Comparison of ENCODE assay signal across 18 cellular contexts in genomic region chr7:20302866-20303265, GRCh38.
"Had no signal": no experiment of that assay in that cellular context is flagged by ENCODE, and none has a peak within 500 bp of the region (broad histone marks: within the 10 kb centered on the region; RNA-seq: fewer than 3 reads in every experiment).

No MANE protein-coding gene starts in this region.

- FAIRE-seq: urothelium cell line had no signal

- H3K36me3 Mint-ChIP-seq: mesothelial cell of epicardium, natural killer cell had no signal

- H3K27me3 ChIP-seq: dorsolateral prefrontal cortex, ovary, right atrium auricular region had no signal

- H3K4me3 Mint-ChIP-seq: mesothelial cell of epicardium, natural killer cell, neural crest cell had no signal

- H3K9me3 Mint-ChIP-seq: mesothelial cell of epicardium, natural killer cell had no signal

- H3K9me3 ChIP-seq: ovary, right atrium auricular region had no signal

- H3K4me1 ChIP-seq: right atrium auricular region had no signal

- ATAC-seq: left lobe of liver, natural killer cell had no signal

- DNase-seq: dorsolateral prefrontal cortex; effector CD8-positive, alpha-beta T cell; foreskin melanocyte; head of caudate nucleus; hippocampal formation; kidney glomerular epithelial cell; natural killer cell; ovary; stimulated activated CD4-positive, alpha-beta T cell treated with anti-CD3 and anti-CD28 coated beads, Interleukin-2, amount 100 ng/mL, for 48 hours; stimulated activated naive CD4-positive, alpha-beta T cell treated with Interleukin-2 at 50 U/mL for 16 hours; trophoblast cell had no signal

- H3K36me3 ChIP-seq: ovary, right atrium auricular region had no signal

- H3K27ac Mint-ChIP-seq: mesothelial cell of epicardium, natural killer cell had no signal

- H3K4me2 ChIP-seq: smooth muscle cell had no signal

- H3K27ac ChIP-seq: coronary artery, dorsolateral prefrontal cortex, ovary, right atrium auricular region had no signal

- H3K4me3 ChIP-seq: coronary artery, dorsolateral prefrontal cortex, ovary, right atrium auricular region, smooth muscle cell had no signal
